ENCODE assay signal across 19 cellular contexts in genomic region chr1:51839094-51839493, GRCh38.
"Had no signal": no experiment of that assay in that cellular context is flagged by ENCODE, and none has a peak within 500 bp of the region (broad histone marks: within the 10 kb centered on the region; RNA-seq: fewer than 3 reads in every experiment).

No MANE protein-coding gene starts in this region.

- H3K27me3 ChIP-seq: colonic mucosa, heart left ventricle, spleen, stomach, transverse colon had no signal

- H3K4me1 ChIP-seq: colonic mucosa, heart left ventricle, spleen had no signal

- H3K4me3 ChIP-seq: colonic mucosa, heart left ventricle, mucosa of descending colon, spleen, stomach, thoracic aorta, transverse colon had no signal

- H3K27me3 Mint-ChIP-seq: naive thymus-derived CD8-positive, alpha-beta T cell had no signal

- DNase-seq: colonic mucosa; dermis blood vessel endothelial cell; heart left ventricle; hippocampal formation; left colon; mucosa of descending colon; naive thymus-derived CD8-positive, alpha-beta T cell; posterior cingulate gyrus; spleen; stimulated activated CD4-positive, alpha-beta T cell treated with anti-CD3 and anti-CD28 coated beads, Interleukin-15, amount 100 ng/mL, for 24 hours; stimulated activated CD4-positive, alpha-beta T cell treated with anti-CD3 and anti-CD28 coated beads, Interleukin-1b, Interleukin-23, amount 100 ng/mL, for 48 hours; stimulated activated CD4-positive, alpha-beta T cell treated with anti-CD3 and anti-CD28 coated beads, Interleukin-4, amount 100 ng/mL, for 4 hours; stimulated activated naive CD4-positive, alpha-beta T cell; stomach; substantia nigra; transverse colon had no signal

- ATAC-seq: heart left ventricle; left colon; mucosa of descending colon; naive thymus-derived CD8-positive, alpha-beta T cell; sciatic nerve had no signal

- H3K36me3 ChIP-seq: colonic mucosa had no signal

- H3K4me3 Mint-ChIP-seq: naive thymus-derived CD8-positive, alpha-beta T cell; neural crest cell had no signal

- H3K27ac ChIP-seq: colonic mucosa, heart left ventricle, spleen, stomach, thoracic aorta, transverse colon had no signal

- H3K9me3 ChIP-seq: colonic mucosa, heart left ventricle, mucosa of descending colon, spleen, stomach, thoracic aorta, transverse colon had no signal
